Comparison of ENCODE assay signal across 1 cellular context in genomic region chr5:113232246-113232645, GRCh38.
TF ChIP-seq lines count a peak whose summit lies in the region.

No MANE protein-coding gene starts in this region.

TF ChIP-seq in IMR-90, 13 proteins besides CTCF, POLR2A, EP300 and RAD21 (continued from another document):
- TF ChIP-seq, protein P1, sequence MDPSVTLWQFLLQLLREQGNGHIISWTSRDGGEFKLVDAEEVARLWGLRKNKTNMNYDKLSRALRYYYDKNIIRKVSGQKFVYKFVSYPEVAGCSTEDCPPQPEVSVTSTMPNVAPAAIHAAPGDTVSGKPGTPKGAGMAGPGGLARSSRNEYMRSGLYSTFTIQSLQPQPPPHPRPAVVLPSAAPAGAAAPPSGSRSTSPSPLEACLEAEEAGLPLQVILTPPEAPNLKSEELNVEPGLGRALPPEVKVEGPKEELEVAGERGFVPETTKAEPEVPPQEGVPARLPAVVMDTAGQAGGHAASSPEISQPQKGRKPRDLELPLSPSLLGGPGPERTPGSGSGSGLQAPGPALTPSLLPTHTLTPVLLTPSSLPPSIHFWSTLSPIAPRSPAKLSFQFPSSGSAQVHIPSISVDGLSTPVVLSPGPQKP (IDR thresholded peaks at IDR 0.05; ENCODE audit: borderline replicate concordance, low read depth, low read length), result no peak
- TF ChIP-seq MAFK (IDR thresholded peaks at IDR 0.05; ENCODE audit: low read depth, low read length) (no peak), MXI1 (IDR thresholded peaks at IDR 0.05; ENCODE audit: borderline replicate concordance, low read depth, low read length) (no peak), FOS (IDR thresholded peaks at IDR 0.05; ENCODE audit: low read depth, low read length) (no peak), CEBPB (IDR thresholded peaks at IDR 0.05; ENCODE audit: low read depth, low read length) (no peak), MAZ (IDR thresholded peaks at IDR 0.05; ENCODE audit: borderline replicate concordance, low read depth, low read length) (no peak), CHD1 (IDR thresholded peaks at IDR 0.05; ENCODE audit: low read depth, low read length) (no peak), NFE2L2 (IDR thresholded peaks at IDR 0.05; ENCODE audit: low read depth, low read length) (no peak), SMC3 (IDR thresholded peaks at IDR 0.05; ENCODE audit: low read depth, low read length) (no peak)
TF ChIP-seq in IMR-90: peak in this region for 0.
